ENCODE assay signal across 1 cellular context in genomic region chr14:100777366-100778077, GRCh38.
TF ChIP-seq lines count a peak whose summit lies in the region.

No MANE protein-coding gene starts in this region.

TF ChIP-seq in WTC11, 78 proteins besides CTCF, POLR2A, EP300 and RAD21 (continued from another document):
- no peak for TF ChIP-seq RELA (CRISPR knock-in tag; IDR thresholded peaks at IDR 0.05; ENCODE audit: borderline replicate concordance)
- no peak for TF ChIP-seq ZNF425 (CRISPR knock-in tag; conservative IDR thresholded peaks at IDR 0.05)
- no peak for TF ChIP-seq ATF6 (CRISPR knock-in tag; IDR thresholded peaks at IDR 0.05)
- no peak for TF ChIP-seq USF2 (CRISPR knock-in tag; IDR thresholded peaks at IDR 0.05)
- no peak for TF ChIP-seq ARID4B (CRISPR knock-in tag; IDR thresholded peaks at IDR 0.05; ENCODE audit: borderline replicate concordance)
TF ChIP-seq in WTC11: peak in this region for 0.
